In the genomic region with DNA sequence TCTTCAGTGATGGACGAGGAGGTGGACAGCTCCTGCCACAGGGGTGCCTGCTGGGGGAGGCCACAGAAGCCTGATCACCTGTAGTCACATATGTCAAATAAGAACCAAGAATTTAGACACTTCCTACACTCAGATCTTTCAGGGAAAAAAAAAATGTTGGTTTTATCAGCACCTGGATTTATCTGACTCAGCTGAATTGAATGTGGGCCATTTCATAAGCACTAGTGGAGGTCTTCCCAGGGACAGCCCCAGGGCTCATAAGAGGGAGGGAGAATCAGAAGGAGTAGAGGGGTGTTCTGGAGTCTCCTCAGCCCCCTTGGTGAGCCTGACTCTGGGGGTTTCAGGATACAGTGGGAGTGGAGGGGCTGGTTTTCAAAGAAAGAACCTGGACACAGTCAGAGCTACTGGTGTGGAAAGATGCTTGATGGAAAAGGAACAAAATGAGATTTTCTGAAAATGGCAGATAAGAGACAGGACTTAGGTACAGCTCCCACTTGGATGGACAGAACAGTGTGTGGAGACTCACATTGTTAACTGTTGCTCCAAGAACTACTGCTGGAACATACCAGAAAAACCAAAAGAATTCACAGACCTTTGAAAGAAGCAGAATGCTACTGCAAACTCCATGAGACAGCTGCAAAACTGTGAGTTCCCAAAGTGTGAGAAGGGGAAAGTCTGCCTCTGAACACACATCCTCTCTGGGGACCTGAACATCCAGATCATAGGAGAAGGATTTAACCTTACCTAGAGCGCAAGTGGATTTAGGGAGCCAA, we compare ENCODE assay signal across 18 cellular contexts. TPM values are rescaled to one million over a fixed set of nuclear protein-coding genes. Genes with fewer than 3 reads are reported as not detected.
DNase-seq lines count a peak whose midpoint lies in the region; ATAC-seq, FAIRE-seq and TF ChIP-seq lines count a peak whose summit lies in the region.
"Had no signal": no experiment of that assay in that cellular context is flagged by ENCODE, and none has a peak within 500 bp of the region (broad histone marks: within the 10 kb centered on the region; RNA-seq: fewer than 3 reads in every experiment).

No MANE protein-coding gene starts in this region.

- peaks cover 23% of the 10 kb centered on the region; the same call in 1 of the 2 replicates for H3K36me3 ChIP-seq in DND-41 (ENCODE audit: insufficient read depth, low read length)
- no peaks in the 10 kb centered on the region for H3K36me3 ChIP-seq in endothelial cell of umbilical vein (ENCODE audit: control insufficient read depth in 2 of 2, extremely low read depth in 1 of 2, insufficient read depth in 2 of 2, low read length in 2 of 2)
- no peaks in the 10 kb centered on the region for H3K36me3 ChIP-seq in neural progenitor cell

- H3F3A ChIP-seq in neural progenitor cell (ENCODE audit: low read depth): no peaks in the 10 kb centered on the region

- H3K79me2 ChIP-seq in DND-41 (ENCODE audit: insufficient read depth, low read length) (0 out of 2 replicates have a peak, but pooled peaks cover 2% of the 10 kb centered on the region), endothelial cell of umbilical vein (ENCODE audit: control insufficient read depth, insufficient read depth, low read length) (no peaks in the 10 kb centered on the region), neural progenitor cell (ENCODE audit: low read depth) (no peaks in the 10 kb centered on the region)
- H3K79me2 ChIP-seq: parathyroid adenoma had no signal

- no peak for TF ChIP-seq POLR2A in endothelial cell of umbilical vein (IDR thresholded peaks at IDR 0.05; ENCODE audit: low read depth, low read length)

- H3K4me1 Mint-ChIP-seq in neural progenitor cell: peaks cover 10% of the 10 kb centered on the region

- CTCF ChIA-PET in endothelial cell of umbilical vein (lab: Charles Lee): interaction anchor here (0.6 to 2.0 kb wide), 4 partner anchors 9 to 803 kb away, joined by 3 to 4 read pairs (median 3); no protein-coding TSS in a partner anchor

- no peaks in the 10 kb centered on the region for H4K20me1 ChIP-seq in DND-41 (ENCODE audit: insufficient read depth, low read length)
- no peaks in the 10 kb centered on the region for H4K20me1 ChIP-seq in endothelial cell of umbilical vein (replicated peaks; ENCODE audit: control insufficient read depth, extremely low read depth, insufficient read depth, low read length)
- H4K20me1 ChIP-seq in neural progenitor cell (ENCODE audit: low read depth): no peaks in the 10 kb centered on the region

- H3K27ac ChIP-seq in DND-41 (ENCODE audit: low read length) (peak overlapping the region; percentile 64), endothelial cell of umbilical vein (ENCODE audit: insufficient read depth, low read depth, low read length) (no peak overlapping the region), neural progenitor cell (no peak overlapping the region)
- H3K27ac ChIP-seq: dorsolateral prefrontal cortex, gastrocnemius medialis, parathyroid adenoma, suprapubic skin had no signal

- H3K36me3 Mint-ChIP-seq in neural progenitor cell: peaks cover 17% of the 10 kb centered on the region

- ATAC-seq in DND-41 (ENCODE audit: insufficient read depth, low read depth): no peak
- ATAC-seq in HG02885 (IDR thresholded peaks at IDR 0.05; ENCODE audit: poor library complexity, unreplicated experiment): no peak
- ATAC-seq: gastrocnemius medialis had no signal

- no peaks in the 10 kb centered on the region for H3K9me3 Mint-ChIP-seq in neural progenitor cell
- H3K9me3 Mint-ChIP-seq: activated CD4-positive, alpha-beta memory T cell treated with anti-CD3 and anti-CD28 coated beads, Interleukin-2, amount 10 ng/mL, durations not matched to agents 7 days and 5 days; activated T-helper 17 cell treated with anti-CD3 and anti-CD28 coated beads, Interleukin-2, amount 50 U/mL, for 72 hours; CD14-positive monocyte had no signal

- H3K9me1 ChIP-seq in endothelial cell of umbilical vein (replicated peaks; ENCODE audit: control insufficient read depth, extremely low read depth, insufficient read depth, low read length): no peaks in the 10 kb centered on the region

- H3K4me3 Mint-ChIP-seq in neural progenitor cell: no peak overlapping the region
- H3K4me3 Mint-ChIP-seq: activated CD4-positive, alpha-beta memory T cell treated with anti-CD3 and anti-CD28 coated beads, Interleukin-2, amount 10 ng/mL, durations not matched to agents 7 days and 5 days; activated T-helper 17 cell treated with anti-CD3 and anti-CD28 coated beads, Interleukin-2, amount 50 U/mL, for 72 hours; CD14-positive monocyte had no signal

- H3K9ac ChIP-seq in DND-41 (ENCODE audit: low read depth, low read length) (no peak overlapping the region), endothelial cell of umbilical vein (replicated peaks; ENCODE audit: extremely low read depth, insufficient read depth, low read length) (no peak overlapping the region), neural progenitor cell (no peak overlapping the region)
- H3K9ac ChIP-seq: parathyroid adenoma had no signal

- no peaks in the 10 kb centered on the region for H3K9me3 ChIP-seq in DND-41 (ENCODE audit: insufficient read depth, low read length, severe bottlenecking)
- H3K9me3 ChIP-seq in endothelial cell of umbilical vein (replicated peaks; ENCODE audit: control insufficient read depth, insufficient read depth, low read length): no peaks in the 10 kb centered on the region
- H3K9me3 ChIP-seq in neural progenitor cell (ENCODE audit: low read depth): no peaks in the 10 kb centered on the region
- H3K9me3 ChIP-seq: body of pancreas, gastrocnemius medialis, suprapubic skin had no signal

- POLR2A ChIA-PET in endothelial cell of umbilical vein (lab: Charles Lee): no interaction called here

- no peak for DNase-seq in DND-41
- peak; percentile 73 for DNase-seq in M059J (ENCODE audit: low read depth)
- no peak for DNase-seq in endothelial cell of umbilical vein (ENCODE audit: low read depth, low spot score)
- no peak for DNase-seq in neural progenitor cell (ENCODE audit: low spot score)
- no peak for DNase-seq in stimulated activated CD4-positive, alpha-beta T cell treated with anti-CD3 and anti-CD28 coated beads, Interleukin-2, amount 100 ng/mL, for 24 hours
- DNase-seq in midbrain (lab: John Stamatoyannopoulos, UW): no peak
- DNase-seq in GDM1 (lab: John Stamatoyannopoulos, UW): no peak
- DNase-seq: activated CD4-positive, alpha-beta memory T cell treated with anti-CD3 and anti-CD28 coated beads, Interleukin-2, amount 10 ng/mL, durations not matched to agents 7 days and 5 days; dorsolateral prefrontal cortex; gastrocnemius medialis; NCI-H2107; SIG-M5 had no signal

- H3K4me2 ChIP-seq in DND-41 (ENCODE audit: insufficient read depth, low read length) (0 out of 2 replicates have a peak overlapping the region, but pooled peaks have one; percentile 13), endothelial cell of umbilical vein (ENCODE audit: insufficient read depth, low read length) (no peak overlapping the region), neural progenitor cell (no peak overlapping the region)

- H3K27ac Mint-ChIP-seq in neural progenitor cell: peak overlapping the region; percentile 2
- H3K27ac Mint-ChIP-seq: activated CD4-positive, alpha-beta memory T cell treated with anti-CD3 and anti-CD28 coated beads, Interleukin-2, amount 10 ng/mL, durations not matched to agents 7 days and 5 days; activated T-helper 17 cell treated with anti-CD3 and anti-CD28 coated beads, Interleukin-2, amount 50 U/mL, for 72 hours had no signal

- dilution Hi-C loops in endothelial cell of umbilical vein (cut with MboI; ENCODE audit: extremely low pct_ligation_motif_present, low sequenced_read_pairs): no loop called here

- no peak overlapping the region for H3K4me3 ChIP-seq in DND-41 (ENCODE audit: low read depth in 1 of 2, low read length in 2 of 2)
- no peak overlapping the region for H3K4me3 ChIP-seq in endothelial cell of umbilical vein (replicated peaks in 1 of 3; ENCODE audit: insufficient read depth in 1 of 3, low read depth in 1 of 3, low read length in 3 of 3)
- H3K4me3 ChIP-seq in neural progenitor cell: no peak overlapping the region
- H3K4me3 ChIP-seq: body of pancreas, dorsolateral prefrontal cortex, gastrocnemius medialis, suprapubic skin had no signal

- no peak for TF ChIP-seq CTCF in DND-41 (IDR thresholded peaks at IDR 0.05; ENCODE audit: borderline replicate concordance, extremely low read depth, low read length, poor library complexity, severe bottlenecking)
- TF ChIP-seq CTCF in endothelial cell of umbilical vein (IDR thresholded peaks at IDR 0.05; ENCODE audit: extremely low read depth in 1 of 2, insufficient read depth in 1 of 2, low read depth in 1 of 2, low read length in 2 of 2): no peak
- no peak for TF ChIP-seq CTCF in neural progenitor cell (IDR thresholded peaks at IDR 0.05)

- peaks cover 40% of the 10 kb centered on the region for H3K4me1 ChIP-seq in DND-41 (ENCODE audit: insufficient read depth, low read length)
- peaks cover 7% of the 10 kb centered on the region for H3K4me1 ChIP-seq in endothelial cell of umbilical vein (ENCODE audit: control insufficient read depth, extremely low read depth, insufficient read depth, low read length)
- H3K4me1 ChIP-seq in neural progenitor cell: no peaks in the 10 kb centered on the region
- H3K4me1 ChIP-seq: body of pancreas, gastrocnemius medialis had no signal

- H3K27me3 Mint-ChIP-seq in neural progenitor cell (ENCODE audit: insufficient read depth, low read depth): peaks cover 2% of the 10 kb centered on the region
- H3K27me3 Mint-ChIP-seq: activated CD4-positive, alpha-beta memory T cell treated with anti-CD3 and anti-CD28 coated beads, Interleukin-2, amount 10 ng/mL, durations not matched to agents 7 days and 5 days; activated T-helper 17 cell treated with anti-CD3 and anti-CD28 coated beads, Interleukin-2, amount 50 U/mL, for 72 hours had no signal

- intact Hi-C loops in endothelial cell of umbilical vein (cut with micrococcal nuclease): no loop called here

- H2AFZ ChIP-seq in DND-41 (ENCODE audit: low read depth, low read length) (no peak overlapping the region), endothelial cell of umbilical vein (ENCODE audit: low read depth, low read length) (no peak overlapping the region), neural progenitor cell (replicated peaks) (no peak overlapping the region)
- H2AFZ ChIP-seq: parathyroid adenoma had no signal

- no TSS peak for BruUV-seq in endothelial cell of umbilical vein (replicated peaks; lab: Mats Ljungman, UMichigan)

- FAIRE-seq in endothelial cell of umbilical vein (lab: Jason Lieb, UNC): peak; percentile 28

- H3K27me3 ChIP-seq in DND-41 (ENCODE audit: insufficient read depth, low read length, poor library complexity): no peaks in the 10 kb centered on the region
- no peaks in the 10 kb centered on the region for H3K27me3 ChIP-seq in endothelial cell of umbilical vein (ENCODE audit: control insufficient read depth in 2 of 2, insufficient read depth in 2 of 2, low read length in 2 of 2)
- no peaks in the 10 kb centered on the region for H3K27me3 ChIP-seq in neural progenitor cell
- H3K27me3 ChIP-seq: body of pancreas, dorsolateral prefrontal cortex, gastrocnemius medialis, suprapubic skin had no signal

RNA-seq across cellular contexts. Expression of a gene that starts 45.4 kb away (rescaled TPM):
- not detected in 2 replicates for total RNA-seq in M059J (2014; rRNA removed; shearing (Covaris generic))
- total RNA-seq in endothelial cell of umbilical vein: 0.07 TPM in 1 of 2 replicates, not detected in the other
- polyA plus RNA-seq in endothelial cell of umbilical vein: 0.03 TPM in 1 of 2 replicates, not detected in the other
- polyA plus RNA-seq in endothelial cell of umbilical vein (2011; cell fraction: cytosol; rRNA removed): not detected in 2 replicates
- not detected in 2 replicates for polyA plus RNA-seq in endothelial cell of umbilical vein (2011; cell fraction: nucleus; rRNA removed)
- polyA plus RNA-seq in endothelial cell of umbilical vein (2012): not detected in 2 replicates
- polyA minus RNA-seq in endothelial cell of umbilical vein: 0.05 TPM in 1 of 2 replicates, not detected in the other
- polyA minus RNA-seq in endothelial cell of umbilical vein (2011; cell fraction: cytosol; rRNA and poly(A)+ RNA removed): not detected
- 0.14 TPM in 2 replicates for polyA minus RNA-seq in endothelial cell of umbilical vein (2011; cell fraction: nucleus; rRNA and poly(A)+ RNA removed)
- 0.03 TPM in 1 of 2 replicates, not detected in the other for total RNA-seq in neural progenitor cell (ENCODE audit: low replicate concordance)
- total RNA-seq: body of pancreas, suprapubic skin had no signal
- polyA plus RNA-seq: CD14-positive monocyte had no signal

RNA-seq across cellular contexts. Expression of a gene that starts 49.9 kb away (rescaled TPM):
- 53.1 and 55.5 TPM in 2 replicates for total RNA-seq in M059J (2014; rRNA removed; shearing (Covaris generic))
- total RNA-seq in endothelial cell of umbilical vein (103 and 108 TPM in 2 replicates), neural progenitor cell (ENCODE audit: low replicate concordance) (57.6 and 94.3 TPM in 2 replicates)
- polyA plus RNA-seq in endothelial cell of umbilical vein: 31.3 and 40.8 TPM in 2 replicates
- 41.0 and 53.7 TPM in 2 replicates for polyA plus RNA-seq in endothelial cell of umbilical vein (2011; cell fraction: cytosol; rRNA removed)
- 183 and 240 TPM in 2 replicates for polyA plus RNA-seq in endothelial cell of umbilical vein (2011; cell fraction: nucleus; rRNA removed)
- 78.0 and 95.3 TPM in 2 replicates for polyA plus RNA-seq in endothelial cell of umbilical vein (2012)
- 53.0 and 61.9 TPM in 2 replicates for polyA minus RNA-seq in endothelial cell of umbilical vein
- 30.4 TPM for polyA minus RNA-seq in endothelial cell of umbilical vein (2011; cell fraction: cytosol; rRNA and poly(A)+ RNA removed)
- 108 and 150 TPM in 2 replicates for polyA minus RNA-seq in endothelial cell of umbilical vein (2011; cell fraction: nucleus; rRNA and poly(A)+ RNA removed)
